Comparison of ENCODE assay signal across 8 cellular contexts in genomic region chr2:175030380-175031271, GRCh38. TPM values are rescaled to one million over a fixed set of nuclear protein-coding genes. Genes with fewer than 3 reads are reported as not detected.
DNase-seq lines count a peak whose midpoint lies in the region; ATAC-seq and TF ChIP-seq lines count a peak whose summit lies in the region.

No MANE protein-coding gene starts in this region.

- H3K79me2 ChIP-seq in fibroblast of lung (ENCODE audit: control insufficient read depth, insufficient read depth, low read length): no peaks in the 10 kb centered on the region

- no peak overlapping the region for H3K4me2 ChIP-seq in fibroblast of lung (ENCODE audit: extremely low read depth, insufficient read depth, low read length)

- peak; percentile 91 for ATAC-seq in RWPE2 (ENCODE audit: low read depth)
- no peak for ATAC-seq in esophagus mucosa

- no peak overlapping the region for H3K9ac ChIP-seq in fibroblast of lung (ENCODE audit: insufficient read depth, low read length)

- no peaks in the 10 kb centered on the region for H3K4me1 ChIP-seq in RWPE2 (ENCODE audit: insufficient read depth, poor library complexity, severe bottlenecking)
- peaks cover 2% of the 10 kb centered on the region for H3K4me1 ChIP-seq in fibroblast of lung (ENCODE audit: control insufficient read depth, extremely low read depth, insufficient read depth, low read length)

- H3K27me3 ChIP-seq in HL-60 (ENCODE audit: insufficient read depth, poor library complexity, severe bottlenecking) (no peaks in the 10 kb centered on the region), RWPE2 (ENCODE audit: insufficient read depth, poor library complexity, severe bottlenecking) (no peaks in the 10 kb centered on the region), fibroblast of lung (ENCODE audit: control insufficient read depth, insufficient read depth, low read length) (no peaks in the 10 kb centered on the region)

- H3K4me3 ChIP-seq in HL-60 (replicated peaks; ENCODE audit: insufficient read depth, low read length) (no peak overlapping the region), RWPE2 (ENCODE audit: severe bottlenecking) (no peak overlapping the region), fibroblast of lung (replicated peaks in 1 of 4; ENCODE audit: control extremely low read depth in 1 of 4, insufficient read depth in 1 of 4, low read depth in 3 of 4, low read length in 4 of 4) (no peak overlapping the region), retinal pigment epithelial cell (ENCODE audit: low read length) (no peak overlapping the region)

- no peaks in the 10 kb centered on the region for H3K36me3 ChIP-seq in RWPE2 (ENCODE audit: low read depth)
- no peaks in the 10 kb centered on the region for H3K36me3 ChIP-seq in fibroblast of lung (ENCODE audit: control insufficient read depth, insufficient read depth, low read length)

- peak in 2 of 3 experiments; percentile 26 to 60 for DNase-seq in NCI-H1417 (lab: John Stamatoyannopoulos, UW)
- DNase-seq in NCI-H1417 treated with DMSO at 0.1 percent for 48 hours (lab: John Stamatoyannopoulos, UW): no peak
- DNase-seq in HL-60 (ENCODE audit: low read depth in 1 of 2, low spot score in 1 of 2): peak in 1 of 2 experiments; percentile 51
- no peak for DNase-seq in RWPE2 (ENCODE audit: low spot score)
- DNase-seq in fibroblast of lung (ENCODE audit: low read depth in 2 of 2): peak; percentile 37 to 59
- no peak for DNase-seq in retinal pigment epithelial cell (ENCODE audit: low read depth)
- DNase-seq in stimulated activated naive CD4-positive, alpha-beta T cell treated with Interleukin-2 at 50 U/mL for 16 hours (lab: John Stamatoyannopoulos, UW): no peak

- no peak overlapping the region for H2AFZ ChIP-seq in fibroblast of lung (ENCODE audit: low read length)

- no peaks in the 10 kb centered on the region for H4K20me1 ChIP-seq in fibroblast of lung (ENCODE audit: control insufficient read depth, extremely low read depth, insufficient read depth, low read length)

- no peak overlapping the region for H3K27ac ChIP-seq in HL-60 (replicated peaks)
- H3K27ac ChIP-seq in RWPE2 (ENCODE audit: poor library complexity, severe bottlenecking): no peak overlapping the region
- H3K27ac ChIP-seq in fibroblast of lung (ENCODE audit: insufficient read depth, low read length): no peak overlapping the region

- H3K9me3 ChIP-seq in RWPE2 (ENCODE audit: severe bottlenecking): no peaks in the 10 kb centered on the region
- H3K9me3 ChIP-seq in fibroblast of lung (ENCODE audit: control insufficient read depth, insufficient read depth, low read depth, low read length): no peaks in the 10 kb centered on the region

- TF ChIP-seq CTCF in HL-60 (IDR thresholded peaks at IDR 0.05; ENCODE audit: insufficient read depth, low read length) (peak; percentile 10), RWPE2 (IDR thresholded peaks at IDR 0.05; ENCODE audit: poor library complexity, severe bottlenecking) (peak; percentile 50), fibroblast of lung (conservative IDR thresholded peaks at IDR 0.05 in 1 of 2, IDR thresholded peaks at IDR 0.05 in 1 of 2; ENCODE audit: low read depth in 1 of 2, low read length in 2 of 2) (peak; percentile 48), retinal pigment epithelial cell (conservative IDR thresholded peaks at IDR 0.05; ENCODE audit: low read depth, low read length) (peak; percentile 45)

RNA-seq across cellular contexts. Expression of gene CHN1, which starts 25.4 kb away (rescaled TPM):
- total RNA-seq in fibroblast of lung (59.1 and 203 TPM in 2 replicates), esophagus mucosa (1.8 TPM)
- polyA plus RNA-seq in fibroblast of lung: 285 and 904 TPM in 2 replicates
- 154 and 432 TPM in 2 replicates for polyA plus RNA-seq in fibroblast of lung (2012)
- 51.6 and 216 TPM in 2 replicates for polyA minus RNA-seq in fibroblast of lung (ENCODE audit: low replicate concordance)

Comparison
In these comparisons a context has a peak if more than half of its experiments do, and no peak if none do; other contexts are left out.
1. DNase-seq: peak in NCI-H1417 (2 of 3) and fibroblast of lung (2 of 2); none in NCI-H1417 treated with DMSO at 0.1 percent for 48 hours (single experiment), RWPE2 (single experiment), retinal pigment epithelial cell (single experiment) and stimulated activated naive CD4-positive, alpha-beta T cell treated with Interleukin-2 at 50 U/mL for 16 hours (single experiment).
2. RNA of gene CHN1, which starts 25.4 kb away (total RNA-seq): 59.1 to 203 TPM in fibroblast of lung; 1.8 TPM in esophagus mucosa (single experiment); every median in the first group is over 10 times any median in the second.
3. Peak in every context shown above with its lines, with median percentiles within 50 percentile points of each other: CTCF ChIP-seq.